16 cellular contexts compared by ENCODE assay signal in genomic region chr5:160064979-160065619, GRCh38. TPM values are rescaled to one million over a fixed set of nuclear protein-coding genes. Genes with fewer than 3 reads are reported as not detected.
A peak's percentile ranks its signal among the peaks of the same experiment; 100 is the strongest.
DNase-seq lines count a peak whose midpoint lies in the region; ATAC-seq, FAIRE-seq and TF ChIP-seq lines count a peak whose summit lies in the region.
"Had no signal": no experiment of that assay in that cellular context is flagged by ENCODE, and none has a peak within 500 bp of the region (broad histone marks: within the 10 kb centered on the region; RNA-seq: fewer than 3 reads in every experiment).

No MANE protein-coding gene starts in this region.

- H3K27ac ChIP-seq in PC-3 (ENCODE audit: low read length) (no peak overlapping the region), esophagus squamous epithelium (peak overlapping the region; percentile 18 to 88 (median 80))
- H3K27ac ChIP-seq: 22Rv1, tibial nerve had no signal

- POLR2A ChIA-PET in PC-3 (lab: Charles Lee; ENCODE audit: unreplicated experiment): no interaction called here

- H3K4me3 ChIP-seq in PC-3 (ENCODE audit: low read length) (no peak overlapping the region), esophagus squamous epithelium (no peak overlapping the region)
- H3K4me3 ChIP-seq: tibial nerve had no signal

- FAIRE-seq in H54 (lab: Jason Lieb, UNC): no peak

- no peak overlapping the region for H3K4me2 ChIP-seq in PC-3 (ENCODE audit: low read length)

- CTCF ChIA-PET in PC-3 (lab: Charles Lee): interaction anchor here (0.6 kb wide), 1 partner anchor 26 kb away, joined by 3 read pairs; no protein-coding TSS in a partner anchor

- no peaks in the 10 kb centered on the region for H3K9me2 ChIP-seq in PC-3 (replicated peaks; ENCODE audit: low read length)

- no peak overlapping the region for H2AFZ ChIP-seq in PC-3 (ENCODE audit: low read length)

- no peaks in the 10 kb centered on the region for H4K20me1 ChIP-seq in PC-3 (ENCODE audit: low read length)

- H3K36me3 ChIP-seq in PC-3 (ENCODE audit: low read depth, low read length) (peaks cover 14% of the 10 kb centered on the region), esophagus squamous epithelium (peaks cover 0 to 67% (median 0%) of the 10 kb centered on the region in 3 donors)

- H3K4me1 ChIP-seq in PC-3 (ENCODE audit: insufficient read depth, low read length) (no peaks in the 10 kb centered on the region), esophagus squamous epithelium (peaks cover 0 to 45% (median 10%) of the 10 kb centered on the region in 3 donors)
- H3K4me1 ChIP-seq: tibial nerve had no signal

- TF ChIP-seq CTCF in PC-3 (conservative IDR thresholded peaks at IDR 0.05; ENCODE audit: low read depth, low read length) (no peak), esophagus squamous epithelium (IDR thresholded peaks at IDR 0.05) (no peak)

- H3F3A ChIP-seq in PC-3 (ENCODE audit: low read length, unreplicated experiment): no peaks in the 10 kb centered on the region

- no peaks in the 10 kb centered on the region for H3K9me3 ChIP-seq in PC-3 (ENCODE audit: low read length)
- no peaks in the 10 kb centered on the region for H3K9me3 ChIP-seq in esophagus squamous epithelium
- H3K9me3 ChIP-seq: tibial nerve had no signal

- TSS peak; percentile 73 for BruUV-seq in PC-3 (replicated peaks; lab: Mats Ljungman, UMichigan)

- H3K9ac ChIP-seq in PC-3 (ENCODE audit: low read length): no peak overlapping the region

- H3K79me2 ChIP-seq in PC-3 (ENCODE audit: low read length): no peaks in the 10 kb centered on the region

- WGBS in esophagus squamous epithelium, 2 donors: 23 to 50% methylated on average over 10 of the region's 10 CpGs

- intact Hi-C loops in PC-3 (cut with micrococcal nuclease): no loop called here
- intact Hi-C loops in esophagus squamous epithelium (cut with DNase I): no loop called here

- no peak for ATAC-seq in PC-3
- no peak for ATAC-seq in HG02588 (IDR thresholded peaks at IDR 0.05; ENCODE audit: unreplicated experiment)
- ATAC-seq: activated CD8-positive, alpha-beta memory T cell treated with anti-CD3 and anti-CD28 coated beads, Interleukin-2, amount 10 ng/mL, durations not matched to agents 7 days and 5 days; CD8-positive, alpha-beta T cell had no signal

- no peak for TF ChIP-seq POLR2A in esophagus squamous epithelium (IDR thresholded peaks at IDR 0.05)
- no peak for TF ChIP-seq POLR2A in H54 (IDR thresholded peaks at IDR 0.05; ENCODE audit: low read depth, low read length)

- no peaks in the 10 kb centered on the region for H3K27me3 ChIP-seq in PC-3 (ENCODE audit: low read length)
- no peaks in the 10 kb centered on the region for H3K27me3 ChIP-seq in esophagus squamous epithelium
- H3K27me3 ChIP-seq: tibial nerve had no signal

- DNase-seq in DMS53 (lab: John Stamatoyannopoulos, UW): peak; percentile 11
- no peak for DNase-seq in DMS53 treated with DMSO at 0.1 percent for 48 hours (lab: John Stamatoyannopoulos, UW; ENCODE audit: unreplicated experiment)
- peak; percentile 22 for DNase-seq in PC-3
- DNase-seq in esophagus squamous epithelium (lab: John Stamatoyannopoulos, UW): no peak
- peak; percentile 18 for DNase-seq in renal cortical epithelial cell (ENCODE audit: low read depth)
- DNase-seq in glomerular visceral epithelial cell (ENCODE audit: extremely low spot score): no peak
- DNase-seq in H54 (ENCODE audit: insufficient read length, low spot score): no peak
- DNase-seq: activated CD8-positive, alpha-beta memory T cell treated with anti-CD3 and anti-CD28 coated beads, Interleukin-2, amount 10 ng/mL, durations not matched to agents 7 days and 5 days; CD8-positive, alpha-beta T cell; left cardiac atrium; NCI-H226; RPMI8226; stimulated activated CD4-positive, alpha-beta T cell treated with anti-CD3 and anti-CD28 coated beads, Interleukin-12 subunit alpha, Interleukin-12 subunit beta, amount 100 ng/mL, for 4 hours had no signal

RNA-seq across cellular contexts. Expression of gene PWWP2A, which starts 54.2 kb away (rescaled TPM):
- total RNA-seq in PC-3 (2014; rRNA removed): 14.2 and 15.3 TPM in 2 replicates
- total RNA-seq in esophagus squamous epithelium: 10 to 100 TPM; 15.3 to 20.8 (median 17.1) TPM
- 16.3 and 21.7 TPM in 2 replicates for total RNA-seq in renal cortical epithelial cell

RNA-seq across cellular contexts. Expression of gene TTC1, which starts 56.2 kb away (rescaled TPM):
- total RNA-seq in PC-3 (2014; rRNA removed) (61.4 and 65.0 TPM in 2 replicates), esophagus squamous epithelium (10 to 100 TPM; 18.3 to 38.3 (median 33.5) TPM), renal cortical epithelial cell (77.2 and 83.0 TPM in 2 replicates)

Comparison
In these comparisons a context has a peak if more than half of its experiments do, and no peak if none do; other contexts are left out.
1. DNase-seq: peak in DMS53 (single experiment), PC-3 (single experiment) and renal cortical epithelial cell (single experiment); none in DMS53 treated with DMSO at 0.1 percent for 48 hours (single experiment), esophagus squamous epithelium (single experiment), glomerular visceral epithelial cell (single experiment) and H54 (single experiment).